In the genomic region with DNA sequence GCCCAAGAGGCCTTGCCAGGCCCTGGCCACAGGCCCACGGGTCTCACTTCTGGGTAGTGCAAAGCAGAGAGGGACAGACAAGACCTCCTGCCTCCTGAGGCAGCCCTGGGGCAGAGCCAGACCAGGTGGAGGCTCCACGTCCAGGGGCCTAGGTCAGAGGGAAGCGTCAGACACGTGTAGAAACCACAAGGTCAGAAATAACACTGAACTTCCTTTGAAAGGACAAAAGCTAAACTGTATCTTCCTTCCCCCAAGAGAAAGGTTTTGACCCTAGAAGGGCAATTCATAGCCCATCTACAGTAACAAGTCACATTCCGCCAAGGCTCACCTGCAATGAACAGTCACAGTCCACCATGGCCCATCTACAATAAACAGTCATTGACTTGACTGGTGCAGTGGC, we compare ENCODE assay signal across 13 cellular contexts. TPM values are rescaled to one million over a fixed set of nuclear protein-coding genes. Genes with fewer than 3 reads are reported as not detected.
DNase-seq lines count a peak whose midpoint lies in the region; ATAC-seq, FAIRE-seq and TF ChIP-seq lines count a peak whose summit lies in the region.
"Had no signal": no experiment of that assay in that cellular context is flagged by ENCODE, and none has a peak within 500 bp of the region (broad histone marks: within the 10 kb centered on the region; RNA-seq: fewer than 3 reads in every experiment).

No MANE protein-coding gene starts in this region.

- H3F3A ChIP-seq in DOHH2 (ENCODE audit: control insufficient read depth, insufficient read depth) = no peaks in the 10 kb centered on the region

- peak; percentile 69 for ATAC-seq in GM21367 (IDR thresholded peaks at IDR 0.05; ENCODE audit: unreplicated experiment)
- ATAC-seq in HG03139 (IDR thresholded peaks at IDR 0.05; ENCODE audit: unreplicated experiment) = peak; percentile 54

- peaks cover 24% of the 10 kb centered on the region for H3K4me1 ChIP-seq in DOHH2 (ENCODE audit: control insufficient read depth, low read length)
- peaks cover 57% of the 10 kb centered on the region for H3K4me1 ChIP-seq in keratinocyte (ENCODE audit: control insufficient read depth, extremely low read depth, insufficient read depth, low read length)
- H3K4me1 ChIP-seq: colonic mucosa had no signal

- H4K20me1 ChIP-seq in DOHH2 (ENCODE audit: control insufficient read depth, insufficient read depth, low read depth, low read length) (peaks cover 3% of the 10 kb centered on the region; the same call in 1 of the 2 replicates), keratinocyte (ENCODE audit: control insufficient read depth, extremely low read depth, insufficient read depth, low read length) (peaks cover 41% of the 10 kb centered on the region)

- dilution Hi-C loops in keratinocyte (cut with MboI; ENCODE audit: extremely low pct_ligation_motif_present, low sequenced_read_pairs) = no loop called here

- peaks cover 5% of the 10 kb centered on the region for H3K9me1 ChIP-seq in keratinocyte (ENCODE audit: control insufficient read depth, extremely low read depth, insufficient read depth, low read length)

- H3K9me3 ChIP-seq in DOHH2 (ENCODE audit: control insufficient read depth, insufficient read depth, low read length) = no peaks in the 10 kb centered on the region
- no peaks in the 10 kb centered on the region for H3K9me3 ChIP-seq in keratinocyte (ENCODE audit: control insufficient read depth, low read depth, low read length)
- H3K9me3 ChIP-seq: colonic mucosa had no signal

- H3K27ac ChIP-seq in DOHH2 (ENCODE audit: low read depth, low read length) (0 out of 2 replicates have a peak overlapping the region, but pooled peaks have one; percentile 7), keratinocyte (ENCODE audit: control insufficient read depth, insufficient read depth, low read length) (peak overlapping the region; percentile 36)

- peak overlapping the region; percentile 44 for H3K9ac ChIP-seq in keratinocyte (ENCODE audit: control insufficient read depth, extremely low read depth, insufficient read depth, low read length)

- H3K9me2 ChIP-seq in DOHH2 (replicated peaks; ENCODE audit: control insufficient read depth, low read length) = no peaks in the 10 kb centered on the region

- FAIRE-seq in keratinocyte (lab: Jason Lieb, UNC) = peak; percentile 23

- no peak for TF ChIP-seq CTCF in DOHH2 (IDR thresholded peaks at IDR 0.05; ENCODE audit: low read depth, low read length, poor library complexity, severe bottlenecking)
- no peak for TF ChIP-seq CTCF in keratinocyte (optimal IDR thresholded peaks at IDR 0.05 in 1 of 3, IDR thresholded peaks at IDR 0.05 in 1 of 3, conservative IDR thresholded peaks at IDR 0.05 in 1 of 3; ENCODE audit: extremely low read depth in 1 of 3, insufficient read depth in 2 of 3, low read length in 3 of 3)

- H2AFZ ChIP-seq in keratinocyte (ENCODE audit: control insufficient read depth, low read length) = no peak overlapping the region

- DNase-seq in keratinocyte (ENCODE audit: low read depth, low spot score) (no peak), globus pallidus (ENCODE audit: low spot score) (no peak), DMS114 treated with DMSO at 0.1 percent for 48 hours (lab: John Stamatoyannopoulos, UW; ENCODE audit: unreplicated experiment) (no peak), inferior parietal cortex (ENCODE audit: extremely low spot score) (no peak), RKO (ENCODE audit: low spot score) (no peak)
- DNase-seq: activated naive CD4-positive, alpha-beta T cell treated with Interleukin-2 at 50 U/mL for 16 hours; colonic mucosa; mesendoderm; NCI-H2107; retina had no signal

- no peaks in the 10 kb centered on the region for H3K79me2 ChIP-seq in DOHH2 (ENCODE audit: control insufficient read depth, low read length)
- H3K79me2 ChIP-seq in keratinocyte (ENCODE audit: control insufficient read depth, insufficient read depth, low read length) = peaks cover 69% of the 10 kb centered on the region

- H3K27me3 ChIP-seq in DOHH2 (ENCODE audit: control insufficient read depth, low read length) (peaks cover 3% of the 10 kb centered on the region; the same call in 1 of the 2 replicates), keratinocyte (ENCODE audit: control insufficient read depth, extremely low read depth, insufficient read depth, low read length) (no peaks in the 10 kb centered on the region)
- H3K27me3 ChIP-seq: colonic mucosa had no signal

- no peaks in the 10 kb centered on the region for H3K36me3 ChIP-seq in DOHH2 (ENCODE audit: control insufficient read depth, low read length)
- H3K36me3 ChIP-seq in keratinocyte (ENCODE audit: control insufficient read depth in 2 of 2, extremely low read depth in 1 of 2, insufficient read depth in 2 of 2, low read length in 2 of 2) = peaks cover 46 to 87% of the 10 kb centered on the region in 2 experiments

- peak overlapping the region; percentile 42; the same call in 1 of the 2 replicates for H3K4me3 ChIP-seq in DOHH2 (ENCODE audit: low read length)
- H3K4me3 ChIP-seq in keratinocyte (ENCODE audit: control insufficient read depth in 2 of 3, extremely low read depth in 1 of 3, insufficient read depth in 2 of 3, low read depth in 1 of 3, low read length in 3 of 3) = no peak overlapping the region
- H3K4me3 ChIP-seq: colonic mucosa had no signal

- H3K4me2 ChIP-seq in DOHH2 (ENCODE audit: low read length) (peak overlapping the region; percentile 60), keratinocyte (ENCODE audit: control insufficient read depth, extremely low read depth, insufficient read depth, low read depth, low read length) (peak overlapping the region; percentile 35)

RNA-seq across cellular contexts. Expression of a gene that starts 17.9 kb away (rescaled TPM):
- 696 to 1,073 TPM (median 1,057 TPM) in 3 replicates for polyA plus RNA-seq in keratinocyte
- polyA plus RNA-seq in keratinocyte (2011; ENCODE audit: low read depth) = 577 TPM
- 226 and 414 TPM in 2 replicates for polyA plus RNA-seq in keratinocyte (2011; cell fraction: cytosol; rRNA removed)
- 1,167 and 1,399 TPM in 2 replicates for polyA plus RNA-seq in keratinocyte (2011; cell fraction: nucleus; rRNA removed)
- polyA plus RNA-seq in keratinocyte (2012; ENCODE audit: low replicate concordance) = 758 and 1,072 TPM in 2 replicates
- polyA minus RNA-seq in keratinocyte = 474 to 810 TPM (median 579 TPM) in 3 replicates
- 947 TPM for polyA minus RNA-seq in keratinocyte (2011; cell fraction: cytosol; rRNA and poly(A)+ RNA removed)
- 1,336 and 1,444 TPM in 2 replicates for polyA minus RNA-seq in keratinocyte (2011; cell fraction: nucleus; rRNA and poly(A)+ RNA removed)
